ENCODE assay signal across 22 cellular contexts in genomic region chr4:109094061-109094460, GRCh38.
DNase-seq lines count a peak whose midpoint lies in the region; ATAC-seq and TF ChIP-seq lines count a peak whose summit lies in the region.
"Had no signal": no experiment of that assay in that cellular context is flagged by ENCODE, and none has a peak within 500 bp of the region (broad histone marks: within the 10 kb centered on the region; RNA-seq: fewer than 3 reads in every experiment).

No MANE protein-coding gene starts in this region.

- H2AFZ ChIP-seq in Loucy (ENCODE audit: low read length), result no peak overlapping the region

- H3K9me2 ChIP-seq in Loucy (replicated peaks; ENCODE audit: low read depth, low read length), result no peaks in the 10 kb centered on the region

- peaks cover 0 to 40% (median 13%) of the 10 kb centered on the region in 10 experiments; a peak in 10 of 20 replicates for H3K4me1 ChIP-seq in BLaER1 treated with 17β-estradiol and CSF1 and Interleukin-3, amounts not matched to agents 10 nM and 100 nM
- peaks cover 27% of the 10 kb centered on the region for H3K4me1 ChIP-seq in Loucy (ENCODE audit: insufficient read depth, low read length, poor library complexity, severe bottlenecking)
- H3K4me1 ChIP-seq: Peyer's patch had no signal

- H3K4me2 ChIP-seq in BLaER1 treated with 17β-estradiol and CSF1 and Interleukin-3, amounts not matched to agents 10 nM and 100 nM, result peak overlapping the region in 6 of 11 experiments; percentile 14 to 59 (median 36); a peak in 10 of 22 replicates
- peak overlapping the region; percentile 16 for H3K4me2 ChIP-seq in Loucy (ENCODE audit: low read depth, low read length, poor library complexity, severe bottlenecking)

- no peaks in the 10 kb centered on the region for H4K20me1 ChIP-seq in BLaER1 treated with 17β-estradiol and CSF1 and Interleukin-3, amounts not matched to agents 10 nM and 100 nM
- H4K20me1 ChIP-seq in Loucy (ENCODE audit: insufficient read depth, low read length, poor library complexity, severe bottlenecking), result no peaks in the 10 kb centered on the region

- no peaks in the 10 kb centered on the region for H3K9me3 ChIP-seq in BLaER1 treated with 17β-estradiol and CSF1 and Interleukin-3, amounts not matched to agents 10 nM and 100 nM (replicated peaks in 1 of 11)
- no peaks in the 10 kb centered on the region for H3K9me3 ChIP-seq in Loucy (ENCODE audit: insufficient read depth, low read depth, low read length)
- H3K9me3 ChIP-seq: Peyer's patch had no signal

- H3K27ac Mint-ChIP-seq in stimulated activated naive B cell treated with anti-CD40 and anti-IgM and Interleukin-4, amounts not matched to agents 10 μg/mL and 1 μg/mL and 100 μg/mL, for 72 hours, result no peak overlapping the region
- H3K27ac Mint-ChIP-seq: B cell; CD4-positive, CD25-positive, alpha-beta regulatory T cell had no signal

- H3K79me2 ChIP-seq in Loucy (ENCODE audit: insufficient read depth, low read length), result no peaks in the 10 kb centered on the region

- no peaks in the 10 kb centered on the region for H3K27me3 Mint-ChIP-seq in stimulated activated naive B cell treated with anti-CD40 and anti-IgM and Interleukin-4, amounts not matched to agents 10 μg/mL and 1 μg/mL and 100 μg/mL, for 72 hours
- H3K27me3 Mint-ChIP-seq: B cell had no signal

- H3K27me3 ChIP-seq in BLaER1 treated with 17β-estradiol and CSF1 and Interleukin-3, amounts not matched to agents 10 nM and 100 nM, result no peaks in the 10 kb centered on the region
- no peaks in the 10 kb centered on the region for H3K27me3 ChIP-seq in Loucy (ENCODE audit: insufficient read depth, low read length, poor library complexity, severe bottlenecking)
- H3K27me3 ChIP-seq: Peyer's patch had no signal

- H3K27ac ChIP-seq in BLaER1 treated with 17β-estradiol and CSF1 and Interleukin-3, amounts not matched to agents 10 nM and 100 nM, result no peak overlapping the region
- H3K27ac ChIP-seq: HL-60, Peyer's patch had no signal

- H3K4me1 Mint-ChIP-seq in stimulated activated naive B cell treated with anti-CD40 and anti-IgM and Interleukin-4, amounts not matched to agents 10 μg/mL and 1 μg/mL and 100 μg/mL, for 72 hours, result no peaks in the 10 kb centered on the region
- H3K4me1 Mint-ChIP-seq: B cell; CD4-positive, CD25-positive, alpha-beta regulatory T cell had no signal

- no peak overlapping the region for H3K4me3 Mint-ChIP-seq in stimulated activated naive B cell treated with anti-CD40 and anti-IgM and Interleukin-4, amounts not matched to agents 10 μg/mL and 1 μg/mL and 100 μg/mL, for 72 hours
- H3K4me3 Mint-ChIP-seq: B cell; CD4-positive, CD25-positive, alpha-beta regulatory T cell had no signal

- no peaks in the 10 kb centered on the region for H3K9me3 Mint-ChIP-seq in stimulated activated naive B cell treated with anti-CD40 and anti-IgM and Interleukin-4, amounts not matched to agents 10 μg/mL and 1 μg/mL and 100 μg/mL, for 72 hours

- no peaks in the 10 kb centered on the region for H3K36me3 ChIP-seq in BLaER1 treated with 17β-estradiol and CSF1 and Interleukin-3, amounts not matched to agents 10 nM and 100 nM
- H3K36me3 ChIP-seq in Loucy (ENCODE audit: insufficient read depth, low read length), result no peaks in the 10 kb centered on the region
- H3K36me3 ChIP-seq: Peyer's patch had no signal

- DNase-seq in astrocyte of the hippocampus (ENCODE audit: low read depth, low spot score) (peak; percentile 2), myocyte (ENCODE audit: low read depth) (peak; percentile 41), T-helper 2 cell (no peak)
- no peak for DNase-seq in activated naive CD4-positive, alpha-beta T cell (lab: John Stamatoyannopoulos, UW)
- no peak for DNase-seq in stimulated activated naive B cell treated with anti-CD40 and anti-IgM and Interleukin-4, amounts not matched to agents 10 μg/mL and 1 μg/mL and 100 μg/mL, for 72 hours
- DNase-seq: CD4-positive, CD25-positive, alpha-beta regulatory T cell; COR-L47; DMS79; KG1; NCI-H1105; NCI-H146; NCI-H2029 treated with DMSO at 0.1 percent for 48 hours; NCI-H345; NCI-H524 treated with DMSO at 0.1 percent for 48 hours; NCI-H82; Peyer's patch had no signal

- H3F3A ChIP-seq in Loucy (ENCODE audit: low read depth), result no peaks in the 10 kb centered on the region

- no peaks in the 10 kb centered on the region for H3K36me3 Mint-ChIP-seq in stimulated activated naive B cell treated with anti-CD40 and anti-IgM and Interleukin-4, amounts not matched to agents 10 μg/mL and 1 μg/mL and 100 μg/mL, for 72 hours
- H3K36me3 Mint-ChIP-seq: CD4-positive, CD25-positive, alpha-beta regulatory T cell had no signal

- H3K9ac ChIP-seq in BLaER1 treated with 17β-estradiol and CSF1 and Interleukin-3, amounts not matched to agents 10 nM and 100 nM, result no peak overlapping the region
- no peak overlapping the region for H3K9ac ChIP-seq in Loucy (ENCODE audit: low read depth, low read length, poor library complexity, severe bottlenecking)

- TF ChIP-seq CTCF in Loucy (conservative IDR thresholded peaks at IDR 0.05; ENCODE audit: low read length), result no peak

- H3K4me3 ChIP-seq in BLaER1 treated with 17β-estradiol and CSF1 and Interleukin-3, amounts not matched to agents 10 nM and 100 nM, result no peak overlapping the region
- H3K4me3 ChIP-seq in Loucy (ENCODE audit: low read length, poor library complexity, severe bottlenecking), result no peak overlapping the region
- H3K4me3 ChIP-seq: Peyer's patch had no signal

- ATAC-seq in HG03045 (IDR thresholded peaks at IDR 0.05; ENCODE audit: unreplicated experiment), result no peak
- no peak for ATAC-seq in stimulated activated naive B cell treated with anti-CD40 and anti-IgM and Interleukin-4, amounts not matched to agents 10 μg/mL and 1 μg/mL and 100 μg/mL, for 72 hours (replicated peaks)
- ATAC-seq: HepG2 had no signal

Comparison
In these comparisons a context has a peak if more than half of its experiments do, and no peak if none do; other contexts are left out.
1. DNase-seq: peak in astrocyte of the hippocampus (single experiment) and myocyte (single experiment); none in activated naive CD4-positive, alpha-beta T cell (0 of 4), stimulated activated naive B cell treated with anti-CD40 and anti-IgM and Interleukin-4, amounts not matched to agents 10 μg/mL and 1 μg/mL and 100 μg/mL, for 72 hours (single experiment) and T-helper 2 cell (0 of 5).